Comparison of ENCODE assay signal across 33 cellular contexts in genomic region chr1:32231843-32232432, GRCh38. TPM values are rescaled to one million over a fixed set of nuclear protein-coding genes. Genes with fewer than 3 reads are reported as not detected.
A peak's percentile ranks its signal among the peaks of the same experiment; 100 is the strongest.
DNase-seq lines count a peak whose midpoint lies in the region; ATAC-seq and TF ChIP-seq lines count a peak whose summit lies in the region.
"Had no signal": no experiment of that assay in that cellular context is flagged by ENCODE, and none has a peak within 500 bp of the region (broad histone marks: within the 10 kb centered on the region; RNA-seq: fewer than 3 reads in every experiment).

No MANE protein-coding gene starts in this region.

- no peaks in the 10 kb centered on the region for H3K9me2 ChIP-seq in PC-3 (replicated peaks; ENCODE audit: low read length)

- H4K8ac ChIP-seq in mesenchymal stem cell (ENCODE audit: low read length) = no peak overlapping the region

- H3K4me2 ChIP-seq in mesenchymal stem cell (ENCODE audit: low read length, poor library complexity, severe bottlenecking) (no peak overlapping the region), PC-3 (ENCODE audit: low read length) (no peak overlapping the region)

- no peak overlapping the region for H2BK120ac ChIP-seq in mesenchymal stem cell (ENCODE audit: low read depth, low read length)

- intact Hi-C loops in Right ventricle myocardium superior (cut with DNase I) = no loop called here
- intact Hi-C loops in Panc1 (cut with micrococcal nuclease; ENCODE audit: unreplicated experiment) = no loop called here
- intact Hi-C loops in PC-3 (cut with micrococcal nuclease) = no loop called here

- POLR2A ChIA-PET in Panc1 (lab: Charles Lee) = interaction anchor here (0.7 kb wide), 1 partner anchor 25 kb away, joined by 4 read pairs; no protein-coding TSS in a partner anchor
- POLR2A ChIA-PET in PC-3 (lab: Charles Lee; ENCODE audit: unreplicated experiment) = no interaction called here

- DNase-seq in cardiac muscle cell (ENCODE audit: low read depth in 1 of 2, low spot score in 1 of 2) = no peak
- no peak for DNase-seq in Right ventricle myocardium superior
- DNase-seq in Panc1 (ENCODE audit: low read depth, low spot score) = no peak
- DNase-seq in erythroblast (lab: John Stamatoyannopoulos, UW) = no peak
- DNase-seq in mesenchymal stem cell = no peak
- DNase-seq in PC-3 = no peak
- no peak for DNase-seq in HT-29 (ENCODE audit: low spot score)
- DNase-seq: activated CD4-positive, alpha-beta T cell treated with anti-CD3 and anti-CD28 coated beads, Interleukin-2, amount 50 U/mL, for 48 hours; activated naive CD4-positive, alpha-beta T cell treated with anti-CD3 and anti-CD28 coated beads, Interleukin-2, amount 10 ng/mL, durations not matched to agents 7 days and 5 days; brain microvascular endothelial cell; CD4-positive, alpha-beta memory T cell; EL; gastrocnemius medialis; HCEC 1CT; mucosa of descending colon; MV-4-11; NCI-H1436; NCI-H2081; NCI-H345; NCI-H748 treated with DMSO at 0.1 percent for 48 hours; nephron progenitor cell; pancreas; small intestine; stimulated activated naive CD8-positive, alpha-beta T cell treated with anti-CD3 and anti-CD28 coated beads, Interleukin-15, Interleukin-2, amounts not matched to agents 100 U/mL and 50 U/mL, for 24 hours; T-cell had no signal

- H3K9ac ChIP-seq in mesenchymal stem cell (ENCODE audit: low read length) (no peak overlapping the region), PC-3 (ENCODE audit: low read length) (no peak overlapping the region)

- in situ Hi-C loops in Panc1 (cut with HindIII; ENCODE audit: low pct_unique_long_range_greater_than_20kb, low sequenced_read_pairs) = no loop called here

- H3K79me1 ChIP-seq in mesenchymal stem cell (replicated peaks; ENCODE audit: low read length, poor library complexity, severe bottlenecking) = peaks cover 16% of the 10 kb centered on the region

- H3K27ac ChIP-seq in cardiac muscle cell = peak overlapping the region; percentile 34
- H3K27ac ChIP-seq in Panc1 (ENCODE audit: low read length) = no peak overlapping the region
- no peak overlapping the region for H3K27ac ChIP-seq in mesenchymal stem cell (ENCODE audit: low read length, poor library complexity, severe bottlenecking)
- no peak overlapping the region for H3K27ac ChIP-seq in PC-3 (ENCODE audit: low read length)
- H3K27ac ChIP-seq: brain microvascular endothelial cell, gastrocnemius medialis, pancreas, SJSA1 had no signal

- H2AFZ ChIP-seq in mesenchymal stem cell (ENCODE audit: low read depth, low read length) (no peak overlapping the region), PC-3 (ENCODE audit: low read length) (no peak overlapping the region)

- WGBS in mesenchymal stem cell = 83% methylated on average over 5 of the region's 5 CpGs

- no peaks in the 10 kb centered on the region for H4K20me1 ChIP-seq in PC-3 (ENCODE audit: low read length)

- H3K14ac ChIP-seq in mesenchymal stem cell (ENCODE audit: low read length in 2 of 2) = no peak overlapping the region

- H3K36me3 ChIP-seq in cardiac muscle cell = peaks cover 37% of the 10 kb centered on the region
- peaks cover 11% of the 10 kb centered on the region for H3K36me3 ChIP-seq in Panc1 (ENCODE audit: control insufficient read depth, insufficient read depth, low read length)
- peaks cover 55 to 77% of the 10 kb centered on the region in 2 experiments for H3K36me3 ChIP-seq in mesenchymal stem cell (ENCODE audit: control insufficient read depth in 1 of 2, insufficient read depth in 2 of 2, low read depth in 1 of 2, low read length in 2 of 2)
- H3K36me3 ChIP-seq in PC-3 (ENCODE audit: low read depth, low read length) = peaks cover 30% of the 10 kb centered on the region

- H3K4me1 ChIP-seq in cardiac muscle cell (ENCODE audit: low read depth) (no peaks in the 10 kb centered on the region), Panc1 (ENCODE audit: control insufficient read depth, insufficient read depth, low read length) (no peaks in the 10 kb centered on the region), mesenchymal stem cell (ENCODE audit: control insufficient read depth, insufficient read depth, low read depth, low read length) (peaks cover 2% of the 10 kb centered on the region), PC-3 (ENCODE audit: insufficient read depth, low read length) (peaks cover 23% of the 10 kb centered on the region)
- H3K4me1 ChIP-seq: gastrocnemius medialis had no signal

- H2BK5ac ChIP-seq in mesenchymal stem cell (ENCODE audit: low read depth, low read length, poor library complexity, severe bottlenecking) = no peak overlapping the region

- TF ChIP-seq CTCF in cardiac muscle cell (IDR thresholded peaks at IDR 0.05; ENCODE audit: low read depth, low read length) = no peak
- TF ChIP-seq CTCF in Panc1 (IDR thresholded peaks at IDR 0.05) = no peak
- TF ChIP-seq CTCF in PC-3 (conservative IDR thresholded peaks at IDR 0.05; ENCODE audit: low read depth, low read length) = no peak

- no peaks in the 10 kb centered on the region for H3K9me3 ChIP-seq in cardiac muscle cell (ENCODE audit: low read depth)
- H3K9me3 ChIP-seq in Panc1 (ENCODE audit: control insufficient read depth, insufficient read depth, low read depth, low read length) = no peaks in the 10 kb centered on the region
- H3K9me3 ChIP-seq in mesenchymal stem cell (ENCODE audit: control insufficient read depth, low read length) = no peaks in the 10 kb centered on the region
- H3K9me3 ChIP-seq in PC-3 (ENCODE audit: low read length) = no peaks in the 10 kb centered on the region
- H3K9me3 ChIP-seq: gastrocnemius medialis, mucosa of descending colon, pancreas, SJSA1 had no signal

- no peak overlapping the region for H3K4ac ChIP-seq in mesenchymal stem cell (ENCODE audit: low read depth in 1 of 2, low read length in 2 of 2)

- ATAC-seq in Right ventricle myocardium superior (ENCODE audit: poor library complexity) = no peak
- 0 out of 2 replicates have a peak, but pooled peaks have one; percentile 3 for ATAC-seq in Panc1
- no peak for ATAC-seq in PC-3
- ATAC-seq in GM21381 (IDR thresholded peaks at IDR 0.05; ENCODE audit: unreplicated experiment) = no peak
- ATAC-seq: gastrocnemius medialis; mucosa of descending colon; pancreas; stimulated activated naive CD8-positive, alpha-beta T cell treated with anti-CD3 and anti-CD28 coated beads, Interleukin-15, Interleukin-2, amounts not matched to agents 100 U/mL and 50 U/mL, for 24 hours; T-cell had no signal

- H3K79me2 ChIP-seq in PC-3 (ENCODE audit: low read length) = no peaks in the 10 kb centered on the region

- peaks cover 6% of the 10 kb centered on the region for H3F3A ChIP-seq in PC-3 (ENCODE audit: low read length, unreplicated experiment)

- H3K4me3 ChIP-seq in cardiac muscle cell (no peak overlapping the region), Panc1 (ENCODE audit: low read depth in 2 of 2, low read length in 2 of 2) (no peak overlapping the region), mesenchymal stem cell (ENCODE audit: insufficient read depth in 1 of 2, low read depth in 1 of 2, low read length in 2 of 2) (no peak overlapping the region), PC-3 (ENCODE audit: low read length) (no peak overlapping the region)
- H3K4me3 ChIP-seq: gastrocnemius medialis, mucosa of descending colon, pancreas, SJSA1 had no signal

- H2BK12ac ChIP-seq in mesenchymal stem cell (ENCODE audit: low read length in 2 of 2) = no peak overlapping the region

- H4K91ac ChIP-seq in mesenchymal stem cell (ENCODE audit: low read length) = no peak overlapping the region

- CTCF ChIA-PET in Panc1 (lab: Charles Lee) = interaction anchor here (0.6 kb wide), 1 partner anchor 13 kb away, joined by 5 read pairs; no protein-coding TSS in a partner anchor
- CTCF ChIA-PET in PC-3 (lab: Charles Lee) = no interaction called here

- no peaks in the 10 kb centered on the region for H3K27me3 ChIP-seq in cardiac muscle cell
- no peaks in the 10 kb centered on the region for H3K27me3 ChIP-seq in Panc1 (ENCODE audit: control insufficient read depth, insufficient read depth, low read length)
- H3K27me3 ChIP-seq in mesenchymal stem cell (ENCODE audit: control insufficient read depth in 1 of 2, insufficient read depth in 1 of 2, low read length in 2 of 2) = no peaks in the 10 kb centered on the region
- no peaks in the 10 kb centered on the region for H3K27me3 ChIP-seq in PC-3 (ENCODE audit: low read length)
- H3K27me3 ChIP-seq: brain microvascular endothelial cell, gastrocnemius medialis, pancreas, SJSA1 had no signal

- H2BK15ac ChIP-seq in mesenchymal stem cell (ENCODE audit: low read depth, poor library complexity, severe bottlenecking) = no peak overlapping the region

- peak; percentile 31 for TF ChIP-seq POLR2A in erythroblast (IDR thresholded peaks at IDR 0.05; ENCODE audit: low read length)

- no peak overlapping the region for H3K23ac ChIP-seq in mesenchymal stem cell (ENCODE audit: low read length in 2 of 2)

- H2AK5ac ChIP-seq in mesenchymal stem cell (ENCODE audit: low read length, severe bottlenecking) = no peak overlapping the region

- H3K18ac ChIP-seq in mesenchymal stem cell (ENCODE audit: low read depth in 1 of 2, low read length in 2 of 2) = no peak overlapping the region

- BruUV-seq in Panc1 (replicated peaks; lab: Mats Ljungman, UMichigan) (no TSS peak), PC-3 (replicated peaks; lab: Mats Ljungman, UMichigan) (no TSS peak)

RNA-seq across cellular contexts. Expression of gene EIF3I, which starts 9.7 kb away (rescaled TPM):
- total RNA-seq in cardiac muscle cell = 165 and 227 TPM in 2 replicates
- polyA plus RNA-seq in cardiac muscle cell = 239 and 243 TPM in 2 replicates
- 97.2 TPM for total RNA-seq in Right ventricle myocardium superior
- 294 TPM for total RNA-seq in Panc1 (2021; ENCODE audit: unreplicated experiment)
- polyA plus RNA-seq in Panc1 (2012; ENCODE audit: insufficient read length) = 384 TPM
- 162 TPM for polyA plus RNA-seq in mesenchymal stem cell (2013, experiment 1 of 2)
- polyA plus RNA-seq in mesenchymal stem cell (2013, experiment 2 of 2) = 160 TPM
- total RNA-seq in PC-3 (2014; rRNA removed) = 413 and 442 TPM in 2 replicates
- 331 and 332 TPM in 2 replicates for total RNA-seq in HT-29 (2014; rRNA removed; shearing (Covaris generic))

RNA-seq across cellular contexts. Expression of gene TMEM234, which starts 9.8 kb away (rescaled TPM):
- total RNA-seq in cardiac muscle cell (24.1 and 26.2 TPM in 2 replicates), Right ventricle myocardium superior (7.5 TPM), Panc1 (2021; ENCODE audit: unreplicated experiment) (23.3 TPM), PC-3 (2014; rRNA removed) (4.2 and 7.7 TPM in 2 replicates)
- polyA plus RNA-seq in cardiac muscle cell = 36.8 and 38.0 TPM in 2 replicates
- polyA plus RNA-seq in Panc1 (2012; ENCODE audit: insufficient read length) = 18.4 TPM
- 22.6 TPM for polyA plus RNA-seq in mesenchymal stem cell (2013, experiment 1 of 2)
- 24.2 TPM for polyA plus RNA-seq in mesenchymal stem cell (2013, experiment 2 of 2)
- 21.7 and 25.1 TPM in 2 replicates for total RNA-seq in HT-29 (2014; rRNA removed; shearing (Covaris generic))

RNA-seq across cellular contexts. Expression of gene FAM167B, which starts 15.1 kb away (rescaled TPM):
- total RNA-seq in cardiac muscle cell (1.4 and 2.1 TPM in 2 replicates), Right ventricle myocardium superior (8.1 TPM), Panc1 (2021; ENCODE audit: unreplicated experiment) (1.9 TPM), PC-3 (2014; rRNA removed) (1.3 and 1.6 TPM in 2 replicates)
- polyA plus RNA-seq in cardiac muscle cell = 1.2 and 4.6 TPM in 2 replicates
- polyA plus RNA-seq in Panc1 (2012; ENCODE audit: insufficient read length) = 1.7 TPM
- 0.52 TPM for polyA plus RNA-seq in mesenchymal stem cell (2013, experiment 1 of 2)
- polyA plus RNA-seq in mesenchymal stem cell (2013, experiment 2 of 2) = 0.45 TPM
- total RNA-seq in HT-29 (2014; rRNA removed; shearing (Covaris generic)) = 0.29 TPM in 1 of 2 replicates, not detected in the other
- total RNA-seq: kidney epithelial cell, RPMI7951 had no signal
- polyA plus RNA-seq: CD4-positive, alpha-beta memory T cell had no signal

RNA-seq across cellular contexts. Expression of gene LCK, which starts 19.1 kb away (rescaled TPM):
- total RNA-seq in cardiac muscle cell = 0.18 TPM in 1 of 2 replicates, not detected in the other
- 0.16 TPM in 1 of 2 replicates, not detected in the other for polyA plus RNA-seq in cardiac muscle cell
- 0.51 TPM for total RNA-seq in Right ventricle myocardium superior
- total RNA-seq in Panc1 (2021; ENCODE audit: unreplicated experiment) = 0.57 TPM
- polyA plus RNA-seq in Panc1 (2012; ENCODE audit: insufficient read length) = not detected
- polyA plus RNA-seq in mesenchymal stem cell (2013, experiment 1 of 2) = 0.14 TPM
- polyA plus RNA-seq in mesenchymal stem cell (2013, experiment 2 of 2) = 0.04 TPM
- 3.6 and 4.3 TPM in 2 replicates for total RNA-seq in PC-3 (2014; rRNA removed)
- total RNA-seq in HT-29 (2014; rRNA removed; shearing (Covaris generic)) = 0.33 and 0.76 TPM in 2 replicates
- total RNA-seq: endothelial cell of umbilical vein, fibroblast of lung, RPMI7951, SJSA1, temporal lobe had no signal
- polyA plus RNA-seq: fibroblast of lung had no signal

RNA-seq across cellular contexts. Expression of gene DCDC2B, which starts 23.0 kb away (rescaled TPM):
- not detected in 2 replicates for total RNA-seq in cardiac muscle cell
- 0.64 and 0.72 TPM in 2 replicates for polyA plus RNA-seq in cardiac muscle cell
- not detected for total RNA-seq in Right ventricle myocardium superior
- total RNA-seq in Panc1 (2021; ENCODE audit: unreplicated experiment) = not detected
- polyA plus RNA-seq in Panc1 (2012; ENCODE audit: insufficient read length) = not detected
- not detected for polyA plus RNA-seq in mesenchymal stem cell (2013, experiment 1 of 2)
- polyA plus RNA-seq in mesenchymal stem cell (2013, experiment 2 of 2) = not detected
- not detected in 2 replicates for total RNA-seq in PC-3 (2014; rRNA removed)
- not detected in 2 replicates for total RNA-seq in HT-29 (2014; rRNA removed; shearing (Covaris generic))
- total RNA-seq: CD4-positive, alpha-beta memory T cell; endothelial cell of umbilical vein; fibroblast of lung; gastrocnemius medialis; kidney epithelial cell; lower leg skin; mucosa of descending colon; pancreas; RPMI7951; SJSA1; temporal lobe had no signal
- polyA plus RNA-seq: CD4-positive, alpha-beta memory T cell; endothelial cell of umbilical vein; fibroblast of lung; small intestine had no signal
